In the genomic region with DNA sequence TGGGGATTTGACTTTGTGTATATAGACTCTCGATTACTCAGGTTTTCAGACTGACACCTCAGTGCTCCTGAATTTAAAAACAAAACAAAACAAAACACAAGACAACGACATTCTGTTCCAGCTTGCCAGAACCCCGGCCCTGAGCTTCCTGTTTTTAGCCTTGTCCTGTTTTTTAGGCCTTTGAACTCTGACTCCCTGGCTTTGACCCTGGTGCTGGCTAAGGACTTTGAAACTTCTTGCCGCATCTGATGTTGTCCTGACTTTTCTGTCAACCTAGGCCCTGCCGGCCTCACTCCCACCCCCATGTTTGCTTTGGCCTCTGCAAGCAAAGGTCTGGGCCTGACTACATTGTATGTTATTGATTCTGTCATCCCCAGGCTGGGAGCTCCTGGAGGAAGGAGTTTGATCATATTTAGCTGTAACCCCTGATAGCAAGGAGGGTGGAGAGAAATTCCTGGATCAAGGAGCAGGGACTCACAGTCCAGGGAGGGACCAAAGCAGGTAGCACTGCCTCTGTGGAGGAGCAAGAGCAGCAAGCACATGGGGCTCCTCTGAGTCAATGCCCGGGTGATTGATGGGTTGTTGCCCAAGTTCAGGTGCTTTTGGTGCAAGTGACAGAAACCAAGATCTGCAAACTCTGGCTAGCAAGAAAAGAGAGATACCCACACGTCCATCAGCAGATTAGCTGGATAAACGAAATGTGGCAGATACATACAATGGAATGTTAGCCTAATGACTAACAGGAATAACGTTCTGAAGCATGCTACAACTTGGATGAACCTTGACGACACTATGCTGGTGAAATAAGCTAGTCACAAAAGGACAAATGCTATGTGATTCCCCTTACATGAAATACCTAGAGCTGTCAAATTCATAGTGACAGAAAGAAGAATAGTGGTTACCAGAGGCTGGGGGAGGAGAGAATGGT, we compare ENCODE assay signal across 1 cellular context.
TF ChIP-seq lines count a peak whose summit lies in the region.

No MANE protein-coding gene starts in this region.

TF ChIP-seq in HepG2, 621 proteins besides CTCF, POLR2A, EP300 and RAD21 (continued from another document and continues in another):
- TF ChIP-seq, protein P1, sequence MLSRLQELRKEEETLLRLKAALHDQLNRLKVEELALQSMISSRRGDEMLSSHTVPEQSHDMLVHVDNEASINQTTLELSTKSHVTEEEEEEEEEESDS (CRISPR knock-in tag; IDR thresholded peaks at IDR 0.05; ENCODE audit: borderline replicate concordance), result 0 out of 2 replicates have a peak, but pooled peaks have one; percentile 68
- TF ChIP-seq HNRNPLL (IDR thresholded peaks at IDR 0.05; ENCODE audit: low read depth, low read length, poor library complexity, severe bottlenecking) (no peak), EZH2 (conservative IDR thresholded peaks at IDR 0.05; ENCODE audit: low read depth, low read length) (no peak), MXD1 (CRISPR knock-in tag; IDR thresholded peaks at IDR 0.05) (no peak), SAFB2 (CRISPR knock-in tag; IDR thresholded peaks at IDR 0.05; ENCODE audit: borderline replicate concordance, low read depth) (peak; percentile 47; the same call in 1 of the 2 replicates), DNMT1 (CRISPR knock-in tag; IDR thresholded peaks at IDR 0.05) (0 out of 2 replicates have a peak, but pooled peaks have one; percentile 76), ARNT (IDR thresholded peaks at IDR 0.05) (no peak), ZSCAN29 (CRISPR knock-in tag; conservative IDR thresholded peaks at IDR 0.05) (no peak), FOXK1 (CRISPR knock-in tag; IDR thresholded peaks at IDR 0.05; ENCODE audit: borderline replicate concordance, low read depth) (peak; percentile 98), TBP (CRISPR knock-in tag; IDR thresholded peaks at IDR 0.05) (no peak), XBP1 (CRISPR knock-in tag; IDR thresholded peaks at IDR 0.05) (no peak), LRRFIP1 (CRISPR knock-in tag; conservative IDR thresholded peaks at IDR 0.05) (no peak), MAFF (IDR thresholded peaks at IDR 0.05; ENCODE audit: low read depth, low read length) (peak; percentile 68), RFX5 (IDR thresholded peaks at IDR 0.05; ENCODE audit: low read depth, low read length) (no peak), THYN1 (CRISPR knock-in tag; IDR thresholded peaks at IDR 0.05; ENCODE audit: borderline replicate concordance, low read depth) (no peak), NFYB (CRISPR knock-in tag; IDR thresholded peaks at IDR 0.05) (no peak), ZNF672 (CRISPR knock-in tag; IDR thresholded peaks at IDR 0.05) (no peak; the same call in 1 of the 2 replicates), SMC3 (IDR thresholded peaks at IDR 0.05; ENCODE audit: low read length) (peak; percentile 18; the same call in 1 of the 2 replicates), PRMT3 (CRISPR knock-in tag; IDR thresholded peaks at IDR 0.05; ENCODE audit: borderline replicate concordance, low read depth) (0 out of 2 replicates have a peak, but pooled peaks have one; percentile 67), ZNF18 (CRISPR knock-in tag; IDR thresholded peaks at IDR 0.05; ENCODE audit: insufficient replicate concordance) (no peak), NRL (CRISPR knock-in tag; IDR thresholded peaks at IDR 0.05; ENCODE audit: borderline replicate concordance) (no peak), MBNL3 (CRISPR knock-in tag; conservative IDR thresholded peaks at IDR 0.05) (no peak), MTF1 (CRISPR knock-in tag; IDR thresholded peaks at IDR 0.05) (no peak), CCDC6 (CRISPR knock-in tag; IDR thresholded peaks at IDR 0.05) (peak; percentile 90; the same call in 1 of the 2 replicates), KIAA2018 (CRISPR knock-in tag; IDR thresholded peaks at IDR 0.05; ENCODE audit: borderline replicate concordance) (no peak), HNRNPUL1 (IDR thresholded peaks at IDR 0.05; ENCODE audit: low read depth, low read length) (no peak), ZNF253 (CRISPR knock-in tag; IDR thresholded peaks at IDR 0.05; ENCODE audit: borderline replicate concordance) (no peak)
- TF ChIP-seq, protein P2, sequence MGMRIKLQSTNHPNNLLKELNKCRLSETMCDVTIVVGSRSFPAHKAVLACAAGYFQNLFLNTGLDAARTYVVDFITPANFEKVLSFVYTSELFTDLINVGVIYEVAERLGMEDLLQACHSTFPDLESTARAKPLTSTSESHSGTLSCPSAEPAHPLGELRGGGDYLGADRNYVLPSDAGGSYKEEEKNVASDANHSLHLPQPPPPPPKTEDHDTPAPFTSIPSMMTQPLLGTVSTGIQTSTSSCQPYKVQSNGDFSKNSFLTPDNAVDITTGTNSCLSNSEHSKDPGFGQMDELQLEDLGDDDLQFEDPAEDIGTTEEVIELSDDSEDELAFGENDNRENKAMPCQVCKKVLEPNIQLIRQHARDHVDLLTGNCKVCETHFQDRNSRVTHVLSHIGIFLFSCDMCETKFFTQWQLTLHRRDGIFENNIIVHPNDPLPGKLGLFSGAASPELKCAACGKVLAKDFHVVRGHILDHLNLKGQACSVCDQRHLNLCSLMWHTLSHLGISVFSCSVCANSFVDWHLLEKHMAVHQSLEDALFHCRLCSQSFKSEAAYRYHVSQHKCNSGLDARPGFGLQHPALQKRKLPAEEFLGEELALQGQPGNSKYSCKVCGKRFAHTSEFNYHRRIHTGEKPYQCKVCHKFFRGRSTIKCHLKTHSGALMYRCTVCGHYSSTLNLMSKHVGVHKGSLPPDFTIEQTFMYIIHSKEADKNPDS (CRISPR knock-in tag; IDR thresholded peaks at IDR 0.05), result no peak
- TF ChIP-seq, protein P3, sequence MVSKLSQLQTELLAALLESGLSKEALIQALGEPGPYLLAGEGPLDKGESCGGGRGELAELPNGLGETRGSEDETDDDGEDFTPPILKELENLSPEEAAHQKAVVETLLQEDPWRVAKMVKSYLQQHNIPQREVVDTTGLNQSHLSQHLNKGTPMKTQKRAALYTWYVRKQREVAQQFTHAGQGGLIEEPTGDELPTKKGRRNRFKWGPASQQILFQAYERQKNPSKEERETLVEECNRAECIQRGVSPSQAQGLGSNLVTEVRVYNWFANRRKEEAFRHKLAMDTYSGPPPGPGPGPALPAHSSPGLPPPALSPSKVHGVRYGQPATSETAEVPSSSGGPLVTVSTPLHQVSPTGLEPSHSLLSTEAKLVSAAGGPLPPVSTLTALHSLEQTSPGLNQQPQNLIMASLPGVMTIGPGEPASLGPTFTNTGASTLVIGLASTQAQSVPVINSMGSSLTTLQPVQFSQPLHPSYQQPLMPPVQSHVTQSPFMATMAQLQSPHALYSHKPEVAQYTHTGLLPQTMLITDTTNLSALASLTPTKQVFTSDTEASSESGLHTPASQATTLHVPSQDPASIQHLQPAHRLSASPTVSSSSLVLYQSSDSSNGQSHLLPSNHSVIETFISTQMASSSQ (IDR thresholded peaks at IDR 0.05; ENCODE audit: low read depth), result peak; percentile 63
- TF ChIP-seq, protein P3 (CRISPR knock-in tag; IDR thresholded peaks at IDR 0.05; ENCODE audit: borderline replicate concordance), result peak; percentile 86
- TF ChIP-seq, protein P4, sequence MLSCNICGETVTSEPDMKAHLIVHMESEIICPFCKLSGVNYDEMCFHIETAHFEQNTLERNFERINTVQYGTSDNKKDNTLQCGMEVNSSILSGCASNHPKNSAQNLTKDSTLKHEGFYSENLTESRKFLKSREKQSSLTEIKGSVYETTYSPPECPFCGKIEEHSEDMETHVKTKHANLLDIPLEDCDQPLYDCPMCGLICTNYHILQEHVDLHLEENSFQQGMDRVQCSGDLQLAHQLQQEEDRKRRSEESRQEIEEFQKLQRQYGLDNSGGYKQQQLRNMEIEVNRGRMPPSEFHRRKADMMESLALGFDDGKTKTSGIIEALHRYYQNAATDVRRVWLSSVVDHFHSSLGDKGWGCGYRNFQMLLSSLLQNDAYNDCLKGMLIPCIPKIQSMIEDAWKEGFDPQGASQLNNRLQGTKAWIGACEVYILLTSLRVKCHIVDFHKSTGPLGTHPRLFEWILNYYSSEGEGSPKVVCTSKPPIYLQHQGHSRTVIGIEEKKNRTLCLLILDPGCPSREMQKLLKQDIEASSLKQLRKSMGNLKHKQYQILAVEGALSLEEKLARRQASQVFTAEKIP (CRISPR knock-in tag; IDR thresholded peaks at IDR 0.05; ENCODE audit: borderline replicate concordance), result no peak
